17 cellular contexts compared by ENCODE assay signal in genomic region chr7:106419455-106420182, GRCh38.
A peak's percentile ranks its signal among the peaks of the same experiment; 100 is the strongest.
DNase-seq lines count a peak whose midpoint lies in the region; ATAC-seq and TF ChIP-seq lines count a peak whose summit lies in the region.
"Had no signal": no experiment of that assay in that cellular context is flagged by ENCODE, and none has a peak within 500 bp of the region (broad histone marks: within the 10 kb centered on the region; RNA-seq: fewer than 3 reads in every experiment).

No MANE protein-coding gene starts in this region.

- peaks cover 6% of the 10 kb centered on the region for H3K9me3 ChIP-seq in WERI-Rb-1 (ENCODE audit: severe bottlenecking)
- H3K9me3 ChIP-seq: MG63 had no signal

- in situ Hi-C loops in GM13977 (cut with MboI; ENCODE audit: low pct_unique_long_range_greater_than_20kb, low sequenced_read_pairs, unreplicated experiment) = no loop called here

- peaks cover 13% of the 10 kb centered on the region for H3K4me1 ChIP-seq in foreskin keratinocyte

- H3K4me3 ChIP-seq in WERI-Rb-1 (ENCODE audit: low read depth, low read length) = no peak overlapping the region
- H3K4me3 ChIP-seq: heart right ventricle, MG63 had no signal

- ATAC-seq in foreskin keratinocyte = peak; percentile 41
- ATAC-seq: heart right ventricle had no signal

- TF ChIP-seq CTCF in foreskin keratinocyte (conservative IDR thresholded peaks at IDR 0.05) (no peak), WERI-Rb-1 (IDR thresholded peaks at IDR 0.05; ENCODE audit: low read depth, low read length) (no peak), GM13977 (IDR thresholded peaks at IDR 0.05; ENCODE audit: extremely low read depth, insufficient read depth, missing control alignments) (no peak)

- H3K27ac ChIP-seq in foreskin keratinocyte (peak overlapping the region; percentile 16), WERI-Rb-1 (no peak overlapping the region)

- no peaks in the 10 kb centered on the region for H3K36me3 ChIP-seq in WERI-Rb-1
- H3K36me3 ChIP-seq: heart right ventricle, MG63 had no signal

- H3K27me3 ChIP-seq in foreskin keratinocyte = no peaks in the 10 kb centered on the region
- no peaks in the 10 kb centered on the region for H3K27me3 ChIP-seq in WERI-Rb-1 (ENCODE audit: insufficient read depth, low read depth, severe bottlenecking)
- H3K27me3 ChIP-seq: heart right ventricle, MG63 had no signal

- DNase-seq in NCI-H187 treated with DMSO at 0.1 percent for 48 hours (lab: John Stamatoyannopoulos, UW) (peak; percentile 22), NCI-H187 (lab: John Stamatoyannopoulos, UW) (no peak), foreskin keratinocyte (peak in 1 of 2 donors; percentile 65), WERI-Rb-1 (no peak), GM19238 (ENCODE audit: insufficient read length, low spot score) (no peak), GM13977 (ENCODE audit: low spot score) (no peak)
- DNase-seq in stimulated activated naive CD4-positive, alpha-beta T cell treated with Interleukin-2 at 50 U/mL for 16 hours (lab: John Stamatoyannopoulos, UW) = peak; percentile 17
- no peak for DNase-seq in stimulated activated naive CD4-positive, alpha-beta T cell (lab: John Stamatoyannopoulos, UW)
- DNase-seq: 8988T; amniotic stem cell; CD4-positive, alpha-beta memory T cell; heart right ventricle; kidney glomerular epithelial cell; MG63; NCI-H2107; SHP77; trophoblast cell had no signal

Comparison
In these comparisons a context has a peak if more than half of its experiments do, and no peak if none do; other contexts are left out.
1. DNase-seq: peak in NCI-H187 treated with DMSO at 0.1 percent for 48 hours (single experiment) and stimulated activated naive CD4-positive, alpha-beta T cell treated with Interleukin-2 at 50 U/mL for 16 hours (single experiment); none in NCI-H187 (0 of 2), stimulated activated naive CD4-positive, alpha-beta T cell (0 of 6), WERI-Rb-1 (single experiment), GM19238 (single experiment) and GM13977 (single experiment).